19 cellular contexts compared by ENCODE assay signal in the genomic region with DNA sequence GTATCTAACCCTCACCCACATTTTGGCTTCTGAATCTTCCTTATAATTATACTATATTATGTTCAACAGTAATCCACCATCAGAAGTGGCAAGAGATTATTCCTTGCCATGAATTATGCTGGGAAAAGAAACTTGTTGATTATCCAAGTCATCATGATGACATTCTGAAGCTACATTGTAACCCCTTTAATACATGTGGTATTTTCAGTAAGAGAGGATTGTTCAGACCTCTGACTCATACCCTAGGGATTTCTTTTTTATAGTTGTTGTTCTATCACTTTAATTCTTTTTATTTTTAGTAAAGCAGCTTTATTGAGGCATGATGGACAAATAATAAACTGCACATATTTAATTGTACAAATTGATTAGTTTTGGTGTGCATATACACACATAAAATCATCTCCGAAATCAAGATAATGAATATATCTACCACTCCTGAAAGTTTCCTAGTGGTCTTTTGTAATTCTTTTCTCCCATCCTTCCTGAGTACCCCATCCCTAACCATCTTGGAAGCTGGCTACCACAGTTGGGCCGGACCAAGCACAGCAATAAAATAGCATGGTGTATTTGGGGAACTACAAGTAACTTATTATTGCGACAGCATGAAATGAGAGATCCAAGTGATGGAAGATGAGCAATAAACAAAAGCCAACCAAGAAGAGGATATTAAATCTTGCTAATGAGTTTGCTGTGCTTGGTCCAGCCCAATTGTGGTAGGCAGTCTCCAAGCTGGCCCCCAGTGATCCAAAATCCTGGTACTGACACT.
DNase-seq lines count a peak whose midpoint lies in the region; ATAC-seq and TF ChIP-seq lines count a peak whose summit lies in the region.
"Had no signal": no experiment of that assay in that cellular context is flagged by ENCODE, and none has a peak within 500 bp of the region (broad histone marks: within the 10 kb centered on the region; RNA-seq: fewer than 3 reads in every experiment).

No MANE protein-coding gene starts in this region.

- no peak overlapping the region for H3K4me3 Mint-ChIP-seq in chondrocyte (ENCODE audit: unreplicated experiment)
- H3K4me3 Mint-ChIP-seq in activated naive CD4-positive, alpha-beta T cell treated with anti-CD3 and anti-CD28 coated beads for 36 hours, result no peak overlapping the region
- H3K4me3 Mint-ChIP-seq: activated CD4-positive, alpha-beta memory T cell treated with anti-CD3 and anti-CD28 coated beads for 36 hours; activated naive CD8-positive, alpha-beta T cell treated with anti-CD3 and anti-CD28 coated beads, Interleukin-2, amount 10 ng/mL, durations not matched to agents 7 days and 5 days; activated T-cell treated with anti-CD3 and anti-CD28 coated beads, Interleukin-2, amount 50 U/mL, for 4 hours; endodermal cell; memory B cell; nephron progenitor cell had no signal

- H2BK5ac ChIP-seq in mesenchymal stem cell (ENCODE audit: low read depth, low read length, poor library complexity, severe bottlenecking), result no peak overlapping the region

- H2AK5ac ChIP-seq in mesenchymal stem cell (ENCODE audit: low read length, severe bottlenecking), result peak overlapping the region; percentile 82

- H3K18ac ChIP-seq in mesenchymal stem cell (ENCODE audit: low read depth in 1 of 2, low read length in 2 of 2), result no peak overlapping the region

- no peaks in the 10 kb centered on the region for H3K36me3 ChIP-seq in mesenchymal stem cell (ENCODE audit: control insufficient read depth in 1 of 2, insufficient read depth in 2 of 2, low read depth in 1 of 2, low read length in 2 of 2)
- H3K36me3 ChIP-seq: prostate gland, vagina had no signal

- H2BK15ac ChIP-seq in mesenchymal stem cell (ENCODE audit: low read depth, poor library complexity, severe bottlenecking), result no peak overlapping the region

- CTCF ChIA-PET in activated naive CD4-positive, alpha-beta T cell treated with anti-CD3 and anti-CD28 coated beads for 36 hours (lab: Charles Lee), result no interaction called here

- no peak overlapping the region for H3K14ac ChIP-seq in mesenchymal stem cell (ENCODE audit: low read length in 2 of 2)

- H3K27me3 ChIP-seq in mesenchymal stem cell (ENCODE audit: control insufficient read depth in 1 of 2, insufficient read depth in 1 of 2, low read length in 2 of 2), result no peaks in the 10 kb centered on the region
- H3K27me3 ChIP-seq: vagina had no signal

- no peak overlapping the region for H4K91ac ChIP-seq in mesenchymal stem cell (ENCODE audit: low read length)

- no peak overlapping the region for H2BK120ac ChIP-seq in mesenchymal stem cell (ENCODE audit: low read depth, low read length)

- intact Hi-C loops in activated naive CD4-positive, alpha-beta T cell treated with anti-CD3 and anti-CD28 coated beads for 36 hours (cut with micrococcal nuclease), result no loop called here

- peaks cover 2% of the 10 kb centered on the region for H3K4me1 ChIP-seq in mesenchymal stem cell (ENCODE audit: control insufficient read depth, insufficient read depth, low read depth, low read length)
- H3K4me1 ChIP-seq: prostate gland had no signal

- H3K4me2 ChIP-seq in mesenchymal stem cell (ENCODE audit: low read length, poor library complexity, severe bottlenecking), result no peak overlapping the region

- no peak for ATAC-seq in GM21528 (IDR thresholded peaks at IDR 0.05; ENCODE audit: low FRiP score, unreplicated experiment)
- ATAC-seq: activated T-cell treated with anti-CD3 and anti-CD28 coated beads, Interleukin-2, amount 50 U/mL, for 4 hours had no signal

- no peaks in the 10 kb centered on the region for H3K79me1 ChIP-seq in mesenchymal stem cell (replicated peaks; ENCODE audit: low read length, poor library complexity, severe bottlenecking)

- no peaks in the 10 kb centered on the region for H3K36me3 Mint-ChIP-seq in chondrocyte (ENCODE audit: low read depth)
- no peaks in the 10 kb centered on the region for H3K36me3 Mint-ChIP-seq in activated naive CD4-positive, alpha-beta T cell treated with anti-CD3 and anti-CD28 coated beads for 36 hours (ENCODE audit: low read depth)
- H3K36me3 Mint-ChIP-seq: activated naive CD8-positive, alpha-beta T cell treated with anti-CD3 and anti-CD28 coated beads, Interleukin-2, amount 10 ng/mL, durations not matched to agents 7 days and 5 days; memory B cell had no signal

- peaks cover 38% of the 10 kb centered on the region for H3K4me1 Mint-ChIP-seq in chondrocyte (ENCODE audit: low read depth)
- H3K4me1 Mint-ChIP-seq in activated naive CD4-positive, alpha-beta T cell treated with anti-CD3 and anti-CD28 coated beads for 36 hours (ENCODE audit: low read depth), result no peaks in the 10 kb centered on the region
- H3K4me1 Mint-ChIP-seq: activated naive CD8-positive, alpha-beta T cell treated with anti-CD3 and anti-CD28 coated beads, Interleukin-2, amount 10 ng/mL, durations not matched to agents 7 days and 5 days; memory B cell; nephron progenitor cell had no signal

- H3K23ac ChIP-seq in mesenchymal stem cell (ENCODE audit: low read length in 2 of 2), result no peak overlapping the region

- H2BK12ac ChIP-seq in mesenchymal stem cell (ENCODE audit: low read length in 2 of 2), result no peak overlapping the region

- H3K9ac ChIP-seq in mesenchymal stem cell (ENCODE audit: low read length), result no peak overlapping the region

- H3K27ac ChIP-seq in mesenchymal stem cell (ENCODE audit: low read length, poor library complexity, severe bottlenecking), result no peak overlapping the region
- H3K27ac ChIP-seq: prostate gland, vagina had no signal

- H2AFZ ChIP-seq in mesenchymal stem cell (ENCODE audit: low read depth, low read length), result no peak overlapping the region

- H3K9me3 ChIP-seq in mesenchymal stem cell (ENCODE audit: control insufficient read depth, low read length), result no peaks in the 10 kb centered on the region
- H3K9me3 ChIP-seq: prostate gland, vagina had no signal

- WGBS in mesenchymal stem cell, result 65% methylated on average over 3 of the region's 3 CpGs

- H3K27me3 Mint-ChIP-seq in chondrocyte (ENCODE audit: low read depth), result no peaks in the 10 kb centered on the region
- H3K27me3 Mint-ChIP-seq in activated naive CD4-positive, alpha-beta T cell treated with anti-CD3 and anti-CD28 coated beads for 36 hours (ENCODE audit: low read depth), result no peaks in the 10 kb centered on the region
- H3K27me3 Mint-ChIP-seq: activated CD4-positive, alpha-beta memory T cell treated with anti-CD3 and anti-CD28 coated beads for 36 hours; activated naive CD8-positive, alpha-beta T cell treated with anti-CD3 and anti-CD28 coated beads, Interleukin-2, amount 10 ng/mL, durations not matched to agents 7 days and 5 days; memory B cell had no signal

- H3K4me3 ChIP-seq in AG09309 (ENCODE audit: control insufficient read depth, low read depth, low read length) (no peak overlapping the region), mesenchymal stem cell (ENCODE audit: insufficient read depth in 1 of 2, low read depth in 1 of 2, low read length in 2 of 2) (no peak overlapping the region)
- H3K4me3 ChIP-seq: prostate gland, vagina had no signal

- H4K8ac ChIP-seq in mesenchymal stem cell (ENCODE audit: low read length), result no peak overlapping the region

- peak overlapping the region; percentile 73 for H3K27ac Mint-ChIP-seq in chondrocyte (ENCODE audit: unreplicated experiment)
- no peak overlapping the region for H3K27ac Mint-ChIP-seq in activated naive CD4-positive, alpha-beta T cell treated with anti-CD3 and anti-CD28 coated beads for 36 hours
- H3K27ac Mint-ChIP-seq: activated CD4-positive, alpha-beta memory T cell treated with anti-CD3 and anti-CD28 coated beads for 36 hours; activated naive CD8-positive, alpha-beta T cell treated with anti-CD3 and anti-CD28 coated beads, Interleukin-2, amount 10 ng/mL, durations not matched to agents 7 days and 5 days; endodermal cell; memory B cell; nephron progenitor cell had no signal

- TF ChIP-seq CTCF in AG09309 (IDR thresholded peaks at IDR 0.05; ENCODE audit: control insufficient read depth, insufficient read depth, low read depth, low read length, missing control alignments) (no peak), chondrocyte (IDR thresholded peaks at IDR 0.05) (no peak)

- H3K9me3 Mint-ChIP-seq in chondrocyte (ENCODE audit: low read depth), result no peaks in the 10 kb centered on the region
- peaks cover under 1% of the 10 kb centered on the region for H3K9me3 Mint-ChIP-seq in activated naive CD4-positive, alpha-beta T cell treated with anti-CD3 and anti-CD28 coated beads for 36 hours
- H3K9me3 Mint-ChIP-seq: activated naive CD8-positive, alpha-beta T cell treated with anti-CD3 and anti-CD28 coated beads, Interleukin-2, amount 10 ng/mL, durations not matched to agents 7 days and 5 days; activated T-cell treated with anti-CD3 and anti-CD28 coated beads, Interleukin-2, amount 50 U/mL, for 4 hours; endodermal cell; memory B cell had no signal

- H3K4ac ChIP-seq in mesenchymal stem cell (ENCODE audit: low read depth in 1 of 2, low read length in 2 of 2), result no peak overlapping the region

- DNase-seq in AG09309 (ENCODE audit: low read depth), result peak; percentile 25
- DNase-seq in HS-5 (ENCODE audit: low read depth), result peak; percentile 56
- DNase-seq in chondrocyte (ENCODE audit: low spot score), result no peak
- DNase-seq in mesenchymal stem cell, result peak; percentile 36
- no peak for DNase-seq in activated naive CD4-positive, alpha-beta T cell treated with anti-CD3 and anti-CD28 coated beads for 36 hours
- no peak for DNase-seq in superior temporal gyrus (ENCODE audit: extremely low spot score)
- DNase-seq in NCI-H524 treated with DMSO at 0.1 percent for 48 hours (lab: John Stamatoyannopoulos, UW), result no peak
- DNase-seq: activated CD4-positive, alpha-beta memory T cell treated with anti-CD3 and anti-CD28 coated beads for 36 hours; activated naive CD8-positive, alpha-beta T cell treated with anti-CD3 and anti-CD28 coated beads, Interleukin-2, amount 10 ng/mL, durations not matched to agents 7 days and 5 days; activated T-cell treated with anti-CD3 and anti-CD28 coated beads, Interleukin-2, amount 50 U/mL, for 4 hours; cerebellar nuclear complex; endodermal cell; NCI-H1105; NCI-H82; nephron progenitor cell had no signal

Comparison
In these comparisons a context has a peak if more than half of its experiments do, and no peak if none do; other contexts are left out.
1. DNase-seq: peak in AG09309 (single experiment), HS-5 (single experiment) and mesenchymal stem cell (single experiment); none in chondrocyte (single experiment), activated naive CD4-positive, alpha-beta T cell treated with anti-CD3 and anti-CD28 coated beads for 36 hours (single experiment), superior temporal gyrus (single experiment) and NCI-H524 treated with DMSO at 0.1 percent for 48 hours (single experiment).